Comparison of ENCODE assay signal across 33 cellular contexts in genomic region chr5:75723378-75723777, GRCh38. TPM values are rescaled to one million over a fixed set of nuclear protein-coding genes. Genes with fewer than 3 reads are reported as not detected.
A peak's percentile ranks its signal among the peaks of the same experiment; 100 is the strongest.
DNase-seq lines count a peak whose midpoint lies in the region; ATAC-seq, FAIRE-seq and TF ChIP-seq lines count a peak whose summit lies in the region.
"Had no signal": no experiment of that assay in that cellular context is flagged by ENCODE, and none has a peak within 500 bp of the region (broad histone marks: within the 10 kb centered on the region; RNA-seq: fewer than 3 reads in every experiment).

No MANE protein-coding gene starts in this region.

- WGBS in SK-N-SH (ENCODE audit: low lambda C conversion rate), result 22% methylated on average over 1 of the region's 1 CpG
- WGBS in K562 (ENCODE audit: insufficient coverage, low coverage, missing lambda C conversion rate), result 0% methylated on average over 1 of the region's 1 CpG

- H3K27ac ChIP-seq in SK-N-SH (ENCODE audit: low read depth in 2 of 2, low read length in 1 of 2) (no peak overlapping the region), HEK293 (ENCODE audit: extremely low read depth, low read depth, low read length) (no peak overlapping the region), K562 (ENCODE audit: extremely low read depth, low read depth, low read length) (no peak overlapping the region)
- H3K27ac ChIP-seq: 22Rv1; A549; BLaER1; BLaER1 treated with 17β-estradiol and CSF1 and Interleukin-3, amounts not matched to agents 10 nM and 100 nM; C4-2B had no signal

- H3K4me3 ChIP-seq in SK-N-SH (ENCODE audit: low read depth in 2 of 2, low read length in 1 of 2) (no peak overlapping the region), HEK293 (ENCODE audit: low read depth, low read length) (no peak overlapping the region), K562 (no peak overlapping the region)
- H3K4me3 ChIP-seq: A549; BLaER1; BLaER1 treated with 17β-estradiol and CSF1 and Interleukin-3, amounts not matched to agents 10 nM and 100 nM had no signal

- H3K4me2 ChIP-seq in SK-N-SH (no peak overlapping the region), K562 (ENCODE audit: insufficient read depth, low read length) (no peak overlapping the region)
- H3K4me2 ChIP-seq: A549; BLaER1; BLaER1 treated with 17β-estradiol and CSF1 and Interleukin-3, amounts not matched to agents 10 nM and 100 nM had no signal

- ATAC-seq in SK-N-SH treated with all-trans-retinoic acid at 6 μM for 48 hours (no peak), K562 (no peak)
- ATAC-seq: A549; CD8-positive, alpha-beta T cell had no signal

- CTCF ChIA-PET in SK-N-SH (lab: Yijun Ruan, JAX) (no interaction called here), HEK293 (lab: Yijun Ruan, JAX) (interaction anchor here (0.7 kb wide), 1 partner anchor 375 kb away, joined by 3 read pairs; no protein-coding TSS in a partner anchor), K562 (lab: Yijun Ruan, JAX; ENCODE audit: low intra/inter-chr PET ratio) (no interaction called here)

- no peak overlapping the region for H3K9ac ChIP-seq in SK-N-SH
- no peak overlapping the region for H3K9ac ChIP-seq in K562 (ENCODE audit: insufficient read depth in 1 of 2, low read depth in 2 of 2, low read length in 2 of 2)
- H3K9ac ChIP-seq: BLaER1; BLaER1 treated with 17β-estradiol and CSF1 and Interleukin-3, amounts not matched to agents 10 nM and 100 nM had no signal

- no peak for FAIRE-seq in K562 (lab: Jason Lieb, UNC)
- FAIRE-seq: A204.1, A549, D721Med had no signal

- H3K36me3 ChIP-seq in SK-N-SH (replicated peaks in 1 of 2; ENCODE audit: control insufficient read depth in 1 of 2, insufficient read depth in 2 of 2, low read length in 1 of 2) (no peaks in the 10 kb centered on the region), HEK293 (ENCODE audit: control insufficient read depth in 2 of 2, insufficient read depth in 1 of 2, low read length in 2 of 2) (no peaks in the 10 kb centered on the region), K562 (ENCODE audit: control insufficient read depth, insufficient read depth, low read length) (no peaks in the 10 kb centered on the region)
- H3K36me3 ChIP-seq: BE2C; BLaER1; BLaER1 treated with 17β-estradiol and CSF1 and Interleukin-3, amounts not matched to agents 10 nM and 100 nM had no signal

- no peak for TF ChIP-seq POLR2A in K562 (conservative IDR thresholded peaks at IDR 0.05)

- H3K9me3 ChIP-seq in SK-N-SH (no peaks in the 10 kb centered on the region), HEK293 (ENCODE audit: control insufficient read depth, insufficient read depth, low read depth, low read length) (no peaks in the 10 kb centered on the region), K562 (replicated peaks; ENCODE audit: control insufficient read depth, insufficient read depth, low read depth, low read length) (no peaks in the 10 kb centered on the region; the same call in 1 of the 2 replicates)
- H3K9me3 ChIP-seq: A549, BE2C, BLaER1, Caco-2 had no signal

- intact Hi-C loops in K562 (cut with micrococcal nuclease), result no loop called here

- no peaks in the 10 kb centered on the region for H3K79me2 ChIP-seq in SK-N-SH (ENCODE audit: insufficient read depth)
- H3K79me2 ChIP-seq in K562 (ENCODE audit: control insufficient read depth, insufficient read depth, low read length), result no peaks in the 10 kb centered on the region

- no peaks in the 10 kb centered on the region for H3K9me1 ChIP-seq in K562 (ENCODE audit: control insufficient read depth, insufficient read depth, low read length)

- H4K20me1 ChIP-seq in SK-N-SH (ENCODE audit: insufficient read depth) (no peaks in the 10 kb centered on the region), K562 (replicated peaks; ENCODE audit: control insufficient read depth, insufficient read depth, low read length) (no peaks in the 10 kb centered on the region)
- H4K20me1 ChIP-seq: BLaER1; BLaER1 treated with 17β-estradiol and CSF1 and Interleukin-3, amounts not matched to agents 10 nM and 100 nM had no signal

- no peak for TF ChIP-seq EP300 in SK-N-SH (IDR thresholded peaks at IDR 0.05; ENCODE audit: borderline replicate concordance in 1 of 2, low read depth in 1 of 2, low read length in 1 of 2)
- TF ChIP-seq EP300 in K562 (IDR thresholded peaks at IDR 0.05; ENCODE audit: low read length), result no peak

- no peak for DNase-seq in SK-N-SH
- no peak for DNase-seq in K562 (ENCODE audit: extremely low read depth in 1 of 4, low spot score in 3 of 4)
- no peak for DNase-seq in stimulated activated CD4-positive, alpha-beta T cell treated with anti-CD3 and anti-CD28 coated beads, Interleukin-2, amount 100 ng/mL, for 24 hours
- DNase-seq in activated T-cell treated with anti-CD3 and anti-CD28 coated beads, Interleukin-2, amount 50 U/mL, for 48 hours, result no peak
- DNase-seq: 8988T; ACHN; AML-193; BE2C; C1 segment of cervical spinal cord; Caco-2; Calu3; CD4-positive, alpha-beta memory T cell; CD4-positive, alpha-beta T cell; CD4-positive, CD25-positive, alpha-beta regulatory T cell; CD8-positive, alpha-beta memory T cell; CD8-positive, alpha-beta T cell; COR-L47; DMS 273 treated with DMSO at 0.1 percent for 48 hours; DMS153; DMS53; DMS79; DMS79 treated with DMSO at 0.1 percent for 48 hours; DND-41; EL had no signal

- H3K4me1 ChIP-seq in SK-N-SH (ENCODE audit: control insufficient read depth in 1 of 2, insufficient read depth in 2 of 2, low read depth in 1 of 2, low read length in 1 of 2) (no peaks in the 10 kb centered on the region), HEK293 (ENCODE audit: control insufficient read depth, insufficient read depth, low read length) (no peaks in the 10 kb centered on the region), K562 (replicated peaks in 1 of 2; ENCODE audit: control insufficient read depth in 2 of 2, insufficient read depth in 2 of 2, low read length in 2 of 2) (peaks cover 1 to 16% of the 10 kb centered on the region in 2 experiments; a peak in 4 of 5 replicates)
- H3K4me1 ChIP-seq: A549, BE2C, Caco-2 had no signal

- POLR2A ChIA-PET in SK-N-SH (lab: Yijun Ruan, JAX) (no interaction called here), HEK293 (lab: Yijun Ruan, JAX) (no interaction called here), K562 (lab: Yijun Ruan, JAX) (no interaction called here)

- no peak for TF ChIP-seq RAD21 in SK-N-SH (IDR thresholded peaks at IDR 0.05; ENCODE audit: low read length)
- TF ChIP-seq RAD21 in K562 (CRISPR knock-in tag; conservative IDR thresholded peaks at IDR 0.05 in 1 of 2, IDR thresholded peaks at IDR 0.05 in 1 of 2), result no peak

- no TSS peak for BruUV-seq in K562 (replicated peaks; lab: Mats Ljungman, UMichigan)

- in situ Hi-C loops in K562 (cut with MboI), result no loop called here

- H3K9me2 ChIP-seq in SK-N-SH, result no peaks in the 10 kb centered on the region

- no peaks in the 10 kb centered on the region for H3K27me3 ChIP-seq in SK-N-SH (ENCODE audit: insufficient read depth)
- no peaks in the 10 kb centered on the region for H3K27me3 ChIP-seq in K562 (ENCODE audit: control insufficient read depth in 2 of 2, insufficient read depth in 2 of 2, low read length in 2 of 2)
- H3K27me3 ChIP-seq: BE2C; BLaER1; BLaER1 treated with 17β-estradiol and CSF1 and Interleukin-3, amounts not matched to agents 10 nM and 100 nM had no signal

- H2AFZ ChIP-seq in SK-N-SH (ENCODE audit: low read depth) (no peak overlapping the region), K562 (ENCODE audit: low read depth, low read length) (no peak overlapping the region)

- no peaks in the 10 kb centered on the region for H3F3A ChIP-seq in SK-N-SH (replicated peaks; ENCODE audit: insufficient read depth)

- TF ChIP-seq CTCF in SK-N-SH (IDR thresholded peaks at IDR 0.05) (no peak), HEK293 (tag by site-specific recombination; IDR thresholded peaks at IDR 0.05) (no peak), K562 (IDR thresholded peaks at IDR 0.05 in 2 of 3, conservative IDR thresholded peaks at IDR 0.05 in 1 of 3; ENCODE audit: insufficient read depth in 2 of 3, low read depth in 1 of 3, low read length in 3 of 3) (no peak)

TF ChIP-seq in SK-N-SH treated with all-trans-retinoic acid at 6 μM for 48 hours, 23 proteins besides CTCF, POLR2A, EP300 and RAD21:
- TF ChIP-seq ZNF70 (CRISPR knock-in tag; IDR thresholded peaks at IDR 0.05) (no peak), ZNF8 (CRISPR knock-in tag; IDR thresholded peaks at IDR 0.05) (peak; percentile 85)

TF ChIP-seq in SK-N-SH, 30 proteins besides CTCF, POLR2A, EP300 and RAD21 (continues in another document):
- TF ChIP-seq EZH2phosphoT487 (IDR thresholded peaks at IDR 0.05; ENCODE audit: borderline replicate concordance, low read depth), result no peak

TF ChIP-seq in HEK293, 187 proteins besides CTCF, POLR2A, EP300 and RAD21 (continues in another document):
- TF ChIP-seq ZNF146 (tag by site-specific recombination; IDR thresholded peaks at IDR 0.05) (peak; percentile 67; the same call in 1 of the 2 replicates), ZNF350 (tag by site-specific recombination; IDR thresholded peaks at IDR 0.05) (no peak), GLI4 (tag by site-specific recombination; IDR thresholded peaks at IDR 0.05) (no peak), ZNF560 (tag by site-specific recombination; IDR thresholded peaks at IDR 0.05; ENCODE audit: borderline replicate concordance) (no peak)

TF ChIP-seq in K562, 482 proteins besides CTCF, POLR2A, EP300 and RAD21 (continues in another document):
- TF ChIP-seq NR2C1 (IDR thresholded peaks at IDR 0.05), result no peak
- no peak for TF ChIP-seq NR2C1 (tag; IDR thresholded peaks at IDR 0.05)
- peak; percentile 89 for TF ChIP-seq ZNF146 (CRISPR knock-in tag; IDR thresholded peaks at IDR 0.05; ENCODE audit: unreplicated experiment)
- 0 out of 2 replicates have a peak, but pooled peaks have one; percentile 23 for TF ChIP-seq ADNP (tag; IDR thresholded peaks at IDR 0.05)

RNA-seq across cellular contexts. Expression of gene POC5, which starts 6.1 kb away (rescaled TPM):
- polyA plus RNA-seq in SK-N-SH (2012; rRNA removed) (15.9 and 16.2 TPM in 2 replicates), K562 (2011; rRNA removed) (26.5 and 38.2 TPM in 2 replicates), K562 (2014; fragmentation: Illumina TruSeq; extraction: Trizol) (31.4 and 34.4 TPM in 2 replicates), K562 (2014; fragmentation: Nextera tagmentation; extraction: Ambion mirVana) (10 to 100 TPM; 29.1 to 36.1 TPM), K562 (2014; rRNA removed) (19.9 and 27.0 TPM in 2 replicates)
- polyA plus RNA-seq in SK-N-SH (2012; cell fraction: cytosol; rRNA removed), result 14.0 and 17.9 TPM in 2 replicates
- polyA plus RNA-seq in SK-N-SH (2012; cell fraction: nucleus; rRNA removed), result 18.9 and 28.3 TPM in 2 replicates
- total RNA-seq in K562 (2011; cell fraction: chromatin; rRNA removed; ENCODE audit: low replicate concordance), result 32.9 and 66.5 TPM in 2 replicates
- total RNA-seq in K562 (2011; cell fraction: nucleolus; rRNA removed), result 14.8 and 24.2 TPM in 2 replicates
- total RNA-seq in K562 (2011; cell fraction: nucleoplasm; rRNA removed), result 32.3 and 34.4 TPM in 2 replicates
- total RNA-seq in K562 (2014; rRNA removed) (14.5 and 19.1 TPM in 2 replicates), K562 (2014; rRNA removed; fragmentation: Illumina TruSeq; extraction: Trizol) (27.0 and 28.8 TPM in 2 replicates), K562 (2015; rRNA removed; fragmentation: Illumina TruSeq; extraction: Trizol) (19.3 and 24.6 TPM in 2 replicates), K562 (2021) (15.4 and 17.4 TPM in 2 replicates)
- polyA plus RNA-seq in K562 (2011; cell fraction: cytosol; rRNA removed), result 10.9 and 21.8 TPM in 2 replicates
- 19.6 and 19.8 TPM in 2 replicates for polyA plus RNA-seq in K562 (2011; cell fraction: nucleus; rRNA removed)
- 17.3 and 17.9 TPM in 2 replicates for polyA plus RNA-seq in K562 (2012)
- 25.6 and 29.4 TPM in 2 replicates for polyA minus RNA-seq in K562 (2011; rRNA and poly(A)+ RNA removed)
- 13.5 and 31.0 TPM in 2 replicates for polyA minus RNA-seq in K562 (2011; cell fraction: cytosol; rRNA and poly(A)+ RNA removed)
- polyA minus RNA-seq in K562 (2011; cell fraction: nucleus; rRNA and poly(A)+ RNA removed), result 25.7 TPM in 2 replicates
